1 cellular context compared by ENCODE assay signal in the genomic region with DNA sequence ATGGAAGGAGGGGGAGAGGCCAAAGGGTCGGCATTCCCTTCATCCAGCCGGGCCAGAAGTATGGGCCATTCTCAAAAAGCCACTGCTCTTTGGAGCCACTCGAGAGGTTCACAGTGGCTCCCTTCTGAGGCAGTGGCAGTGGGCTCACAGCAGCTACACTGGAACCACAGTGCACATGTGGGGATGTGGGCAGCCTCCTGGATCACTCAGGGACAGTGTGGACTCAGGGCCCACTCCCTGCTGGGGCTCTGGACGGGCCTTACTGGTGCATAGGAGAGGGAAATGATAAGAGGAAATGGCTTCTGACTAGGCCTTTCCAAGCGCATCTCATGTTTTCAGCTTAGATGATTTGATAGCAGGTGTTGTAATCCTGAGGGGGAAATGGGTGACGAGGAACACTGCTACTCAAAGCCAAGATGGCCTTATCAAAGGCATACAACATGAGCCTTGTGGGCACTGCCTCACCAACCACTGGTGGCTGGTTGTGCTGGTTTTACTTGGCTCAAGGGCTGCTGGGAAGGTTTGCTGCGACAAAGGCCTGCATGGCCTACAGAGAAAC.
TF ChIP-seq lines count a peak whose summit lies in the region.

No MANE protein-coding gene starts in this region.

TF ChIP-seq in WTC11, 78 proteins besides CTCF, POLR2A, EP300 and RAD21 (continued from another document):
- TF ChIP-seq E2F4 (CRISPR knock-in tag; IDR thresholded peaks at IDR 0.05; ENCODE audit: borderline replicate concordance, low read depth) (no peak), GABPB1 (CRISPR knock-in tag; IDR thresholded peaks at IDR 0.05) (no peak), ZNF232 (CRISPR knock-in tag; IDR thresholded peaks at IDR 0.05) (no peak), ZBTB43 (CRISPR knock-in tag; IDR thresholded peaks at IDR 0.05) (no peak), ATF1 (CRISPR knock-in tag; IDR thresholded peaks at IDR 0.05) (no peak), ZSCAN18 (CRISPR knock-in tag; IDR thresholded peaks at IDR 0.05) (no peak), FOXK1 (CRISPR knock-in tag; IDR thresholded peaks at IDR 0.05) (no peak), SOX15 (CRISPR knock-in tag; IDR thresholded peaks at IDR 0.05) (no peak), MXD4 (CRISPR knock-in tag; IDR thresholded peaks at IDR 0.05; ENCODE audit: borderline replicate concordance) (no peak), ZNF416 (CRISPR knock-in tag; IDR thresholded peaks at IDR 0.05) (no peak)
